ENCODE assay signal across 25 cellular contexts in genomic region chr13:67651908-67652307, GRCh38.
"Had no signal": no experiment of that assay in that cellular context is flagged by ENCODE, and none has a peak within 500 bp of the region (broad histone marks: within the 10 kb centered on the region; RNA-seq: fewer than 3 reads in every experiment).

No MANE protein-coding gene starts in this region.

- H3K27ac Mint-ChIP-seq: naive B cell; nephron; stimulated activated memory B cell treated with anti-CD40 and anti-IgM and Interleukin-4, amounts not matched to agents 10 μg/mL and 1 μg/mL and 100 μg/mL, for 72 hours; stimulated activated naive CD8-positive, alpha-beta T cell treated with anti-CD3 and anti-CD28 coated beads, Interleukin-15, Interleukin-2, amounts not matched to agents 100 ng/mL and 50 ng/mL, for 24 hours had no signal

- H3K4me1 ChIP-seq: esophagus muscularis mucosa, gastrocnemius medialis, psoas muscle, spleen, tibial nerve, upper lobe of right lung, vagina had no signal

- H3K9me3 Mint-ChIP-seq: nephron; stimulated activated memory B cell treated with anti-CD40 and anti-IgM and Interleukin-4, amounts not matched to agents 10 μg/mL and 1 μg/mL and 100 μg/mL, for 72 hours had no signal

- H3K4me3 Mint-ChIP-seq: naive B cell; nephron; stimulated activated memory B cell treated with anti-CD40 and anti-IgM and Interleukin-4, amounts not matched to agents 10 μg/mL and 1 μg/mL and 100 μg/mL, for 72 hours; stimulated activated naive CD8-positive, alpha-beta T cell treated with anti-CD3 and anti-CD28 coated beads, Interleukin-15, Interleukin-2, amounts not matched to agents 100 ng/mL and 50 ng/mL, for 24 hours had no signal

- H3K36me3 Mint-ChIP-seq: naive B cell; stimulated activated memory B cell treated with anti-CD40 and anti-IgM and Interleukin-4, amounts not matched to agents 10 μg/mL and 1 μg/mL and 100 μg/mL, for 72 hours had no signal

- H3K27me3 Mint-ChIP-seq: naive B cell; stimulated activated memory B cell treated with anti-CD40 and anti-IgM and Interleukin-4, amounts not matched to agents 10 μg/mL and 1 μg/mL and 100 μg/mL, for 72 hours; stimulated activated naive CD8-positive, alpha-beta T cell treated with anti-CD3 and anti-CD28 coated beads, Interleukin-15, Interleukin-2, amounts not matched to agents 100 ng/mL and 50 ng/mL, for 24 hours had no signal

- H3K27me3 ChIP-seq: esophagus muscularis mucosa, gastrocnemius medialis, heart right ventricle, neutrophil, spleen, tibial nerve, upper lobe of right lung, vagina had no signal

- H3K4me3 ChIP-seq: coronary artery, esophagus muscularis mucosa, gastrocnemius medialis, heart right ventricle, lung, psoas muscle, spleen, tibial nerve, upper lobe of right lung, vagina had no signal

- H3K4me1 Mint-ChIP-seq: naive B cell; stimulated activated memory B cell treated with anti-CD40 and anti-IgM and Interleukin-4, amounts not matched to agents 10 μg/mL and 1 μg/mL and 100 μg/mL, for 72 hours had no signal

- DNase-seq: effector CD8-positive, alpha-beta T cell; gastrocnemius medialis; heart right ventricle; hypothalamus; left ventricle myocardium superior; mesenchymal stem cell; naive B cell; psoas muscle; retina; spleen; stimulated activated CD4-positive, alpha-beta T cell treated with anti-CD3 and anti-CD28 coated beads, Interleukin-15, amount 100 ng/mL, for 24 hours; stimulated activated CD4-positive, alpha-beta T cell treated with anti-CD3 and anti-CD28 coated beads, Interleukin-1b, Interleukin-23, amount 100 ng/mL, for 48 hours; stimulated activated CD4-positive, alpha-beta T cell treated with anti-CD3 and anti-CD28 coated beads, Interleukin-4, amount 100 ng/mL, for 24 hours; upper lobe of right lung had no signal

- H3K9me3 ChIP-seq: esophagus muscularis mucosa, gastrocnemius medialis, neutrophil, psoas muscle, spleen, tibial nerve, upper lobe of right lung, vagina had no signal

- H3K27ac ChIP-seq: coronary artery, epithelial cell of prostate, esophagus muscularis mucosa, gastrocnemius medialis, heart right ventricle, neutrophil, psoas muscle, spleen, tibial nerve, upper lobe of right lung, vagina had no signal

- ATAC-seq: gastrocnemius medialis; heart right ventricle; left ventricle myocardium superior; psoas muscle; sciatic nerve; stimulated activated memory B cell treated with anti-CD40 and anti-IgM and Interleukin-4, amounts not matched to agents 10 μg/mL and 1 μg/mL and 100 μg/mL, for 72 hours; upper lobe of right lung had no signal

- H3K36me3 ChIP-seq: esophagus muscularis mucosa, gastrocnemius medialis, heart right ventricle, neutrophil, spleen, tibial nerve, upper lobe of right lung, vagina had no signal
